ENCODE assay signal across 14 cellular contexts in genomic region chr19:15367439-15367838, GRCh38.
"Had no signal": no experiment of that assay in that cellular context is flagged by ENCODE, and none has a peak within 500 bp of the region (broad histone marks: within the 10 kb centered on the region; RNA-seq: fewer than 3 reads in every experiment).

No MANE protein-coding gene starts in this region.

- FAIRE-seq: pancreas, small intestine had no signal

- H3K9me3 Mint-ChIP-seq: activated naive CD4-positive, alpha-beta T cell treated with anti-CD3 and anti-CD28 coated beads, Interleukin-2, amount 50 U/mL, for 72 hours; neural crest cell; stimulated activated effector memory CD8-positive, alpha-beta T cell treated with anti-CD3 and anti-CD28 coated beads, Interleukin-12 subunit alpha, Interleukin-12 subunit beta, amount 100 ng/mL, for 72 hours; T-helper 2 cell treated with Interferon-gamma antibody and Interleukin-4, amounts not matched to agents 5 μg/mL and 100 μg/mL, for 36 hours had no signal

- ATAC-seq: esophagus mucosa; pancreas; stimulated activated effector memory CD8-positive, alpha-beta T cell treated with anti-CD3 and anti-CD28 coated beads, Interleukin-12 subunit alpha, Interleukin-12 subunit beta, amount 100 ng/mL, for 72 hours had no signal

- H3K4me3 ChIP-seq: dorsolateral prefrontal cortex, pancreas, upper lobe of left lung had no signal

- DNase-seq: activated effector memory CD4-positive, alpha-beta T cell treated with anti-CD3 and anti-CD28 coated beads, Interleukin-2, amount 50 U/mL, for 16 hours; amygdala; brain microvascular endothelial cell; dorsolateral prefrontal cortex; small intestine; SW 1271 had no signal

- H3K4me3 Mint-ChIP-seq: mesothelial cell of epicardium; neural crest cell; stimulated activated effector memory CD8-positive, alpha-beta T cell treated with anti-CD3 and anti-CD28 coated beads, Interleukin-12 subunit alpha, Interleukin-12 subunit beta, amount 100 ng/mL, for 72 hours; T-helper 2 cell treated with Interferon-gamma antibody and Interleukin-4, amounts not matched to agents 5 μg/mL and 100 μg/mL, for 36 hours had no signal

- H3K27me3 ChIP-seq: brain microvascular endothelial cell, dorsolateral prefrontal cortex, pancreas, upper lobe of left lung had no signal

- H3K27ac Mint-ChIP-seq: mesothelial cell of epicardium; stimulated activated effector memory CD8-positive, alpha-beta T cell treated with anti-CD3 and anti-CD28 coated beads, Interleukin-12 subunit alpha, Interleukin-12 subunit beta, amount 100 ng/mL, for 72 hours; T-helper 2 cell treated with Interferon-gamma antibody and Interleukin-4, amounts not matched to agents 5 μg/mL and 100 μg/mL, for 36 hours had no signal

- H3K4me1 ChIP-seq: pancreas, upper lobe of left lung had no signal

- H3K9me3 ChIP-seq: pancreas, upper lobe of left lung had no signal

- H3K27ac ChIP-seq: brain microvascular endothelial cell, pancreas, upper lobe of left lung had no signal

- H3K4me1 Mint-ChIP-seq: mesothelial cell of epicardium, neural crest cell had no signal
